In genomic region chr14:56422703-56423213, GRCh38 we compare ENCODE assay signal across 8 cellular contexts.
A peak's percentile ranks its signal among the peaks of the same experiment; 100 is the strongest.
DNase-seq lines count a peak whose midpoint lies in the region; ATAC-seq and TF ChIP-seq lines count a peak whose summit lies in the region.

No MANE protein-coding gene starts in this region.

- in situ Hi-C loops in T47D (cut with HindIII; ENCODE audit: low pct_unique_long_range_greater_than_20kb, low sequenced_read_pairs) = no loop called here

- H3K4me1 Mint-ChIP-seq in Calu3 (ENCODE audit: low read depth, unreplicated experiment) = no peaks in the 10 kb centered on the region
- peaks cover 0 to 1% of the 10 kb centered on the region in 2 donors for H3K4me1 Mint-ChIP-seq in immature natural killer cell
- peaks cover 6% of the 10 kb centered on the region for H3K4me1 Mint-ChIP-seq in stimulated activated effector memory CD8-positive, alpha-beta T cell treated with anti-CD3 and anti-CD28 coated beads, Interleukin-12 subunit alpha, Interleukin-12 subunit beta, amount 100 ng/mL, for 72 hours

- H3K36me3 Mint-ChIP-seq in Calu3 (ENCODE audit: insufficient read depth, unreplicated experiment) (no peaks in the 10 kb centered on the region), immature natural killer cell (no peaks in the 10 kb centered on the region)
- H3K36me3 Mint-ChIP-seq in stimulated activated effector memory CD8-positive, alpha-beta T cell treated with anti-CD3 and anti-CD28 coated beads, Interleukin-12 subunit alpha, Interleukin-12 subunit beta, amount 100 ng/mL, for 72 hours = no peaks in the 10 kb centered on the region

- H3K27me3 Mint-ChIP-seq in Calu3 (ENCODE audit: unreplicated experiment) (peaks cover 19% of the 10 kb centered on the region), immature natural killer cell (ENCODE audit: low read depth in 3 of 3) (peaks cover 1 to 11% (median 7%) of the 10 kb centered on the region in 3 donors)

- H3K9me3 Mint-ChIP-seq in Calu3 (ENCODE audit: low read depth, unreplicated experiment) = no peaks in the 10 kb centered on the region
- H3K9me3 Mint-ChIP-seq in immature natural killer cell = no peaks in the 10 kb centered on the region
- no peaks in the 10 kb centered on the region for H3K9me3 Mint-ChIP-seq in stimulated activated effector memory CD8-positive, alpha-beta T cell treated with anti-CD3 and anti-CD28 coated beads, Interleukin-12 subunit alpha, Interleukin-12 subunit beta, amount 100 ng/mL, for 72 hours

- intact Hi-C loops in Calu3 (cut with micrococcal nuclease; ENCODE audit: unreplicated experiment) = loop anchor here (1.0 to 2.0 kb wide), 2 partner anchors 716 to 984 kb away; no protein-coding TSS in a partner anchor

- no peak overlapping the region for H3K27ac Mint-ChIP-seq in Calu3 (ENCODE audit: unreplicated experiment)
- no peak overlapping the region for H3K27ac Mint-ChIP-seq in immature natural killer cell
- no peak overlapping the region for H3K27ac Mint-ChIP-seq in stimulated activated effector memory CD8-positive, alpha-beta T cell treated with anti-CD3 and anti-CD28 coated beads, Interleukin-12 subunit alpha, Interleukin-12 subunit beta, amount 100 ng/mL, for 72 hours

- DNase-seq in Calu3 (peak; percentile 35), HPDE6-E6E7 (ENCODE audit: extremely low spot score) (peak; percentile 38), NCI-H69 (lab: John Stamatoyannopoulos, UW) (peak; percentile 95), T47D (ENCODE audit: low read depth in 1 of 2, low spot score in 1 of 2) (peak; percentile 51 to 65), immature natural killer cell (peak in 2 of 3 donors; percentile 5 to 9)
- no peak for DNase-seq in stimulated activated effector memory CD8-positive, alpha-beta T cell treated with anti-CD3 and anti-CD28 coated beads, Interleukin-12 subunit alpha, Interleukin-12 subunit beta, amount 100 ng/mL, for 72 hours (ENCODE audit: low spot score in 2 of 2)
- no peak for DNase-seq in activated CD8-positive, alpha-beta memory T cell treated with anti-CD3 and anti-CD28 coated beads, Interleukin-2, amount 50 U/mL, for 4 hours

- CTCF ChIA-PET in Calu3 (lab: Charles Lee) = interaction anchor here (0.6 to 1.6 kb wide), 3 partner anchors 16 to 985 kb away, joined by 3 to 6 read pairs (median 4); no protein-coding TSS in a partner anchor

- no peak overlapping the region for H3K4me3 Mint-ChIP-seq in Calu3 (ENCODE audit: low read depth, unreplicated experiment)
- H3K4me3 Mint-ChIP-seq in immature natural killer cell = no peak overlapping the region
- H3K4me3 Mint-ChIP-seq in stimulated activated effector memory CD8-positive, alpha-beta T cell treated with anti-CD3 and anti-CD28 coated beads, Interleukin-12 subunit alpha, Interleukin-12 subunit beta, amount 100 ng/mL, for 72 hours = no peak overlapping the region

- peak; percentile 50 for ATAC-seq in stimulated activated effector memory CD8-positive, alpha-beta T cell treated with anti-CD3 and anti-CD28 coated beads, Interleukin-12 subunit alpha, Interleukin-12 subunit beta, amount 100 ng/mL, for 72 hours
- no peak for ATAC-seq in HG03095 (IDR thresholded peaks at IDR 0.05; ENCODE audit: unreplicated experiment)

- no TSS peak for BruUV-seq in Calu3 (replicated peaks; lab: Mats Ljungman, UMichigan)

- TF ChIP-seq CTCF in Calu3 (IDR thresholded peaks at IDR 0.05; ENCODE audit: unreplicated experiment) = peak; percentile 23

Comparison
In these comparisons a context has a peak if more than half of its experiments do, and no peak if none do; other contexts are left out.
1. DNase-seq: peak in Calu3 (single experiment), HPDE6-E6E7 (single experiment), NCI-H69 (single experiment), T47D (2 of 2) and immature natural killer cell (2 of 3); none in stimulated activated effector memory CD8-positive, alpha-beta T cell treated with anti-CD3 and anti-CD28 coated beads, Interleukin-12 subunit alpha, Interleukin-12 subunit beta, amount 100 ng/mL, for 72 hours (0 of 2) and activated CD8-positive, alpha-beta memory T cell treated with anti-CD3 and anti-CD28 coated beads, Interleukin-2, amount 50 U/mL, for 4 hours (single experiment).